In genomic region chr1:216914974-216915373, GRCh38 we compare ENCODE assay signal across 11 cellular contexts.
"Had no signal": no experiment of that assay in that cellular context is flagged by ENCODE, and none has a peak within 500 bp of the region (broad histone marks: within the 10 kb centered on the region; RNA-seq: fewer than 3 reads in every experiment).

No MANE protein-coding gene starts in this region.

- H3K27ac Mint-ChIP-seq: activated CD8-positive, alpha-beta T cell treated with anti-CD3 and anti-CD28 coated beads, Interleukin-2, amount 10 ng/mL, durations not matched to agents 7 days and 5 days; activated naive CD8-positive, alpha-beta T cell treated with anti-CD3 and anti-CD28 coated beads, Interleukin-2, amount 10 ng/mL, durations not matched to agents 7 days and 5 days; naive thymus-derived CD4-positive, alpha-beta T cell had no signal

- H3K79me2 ChIP-seq: hepatocyte had no signal

- H3K4me2 ChIP-seq: hepatocyte had no signal

- ATAC-seq: activated CD8-positive, alpha-beta T cell treated with anti-CD3 and anti-CD28 coated beads, Interleukin-2, amount 10 ng/mL, durations not matched to agents 7 days and 5 days; naive thymus-derived CD4-positive, alpha-beta T cell had no signal

- DNase-seq: activated CD4-positive, alpha-beta T cell treated with anti-CD3 and anti-CD28 coated beads for 48 hours; activated CD8-positive, alpha-beta memory T cell treated with anti-CD3 and anti-CD28 coated beads, Interleukin-2, amount 50 U/mL, for 48 hours; activated CD8-positive, alpha-beta T cell treated with anti-CD3 and anti-CD28 coated beads, Interleukin-2, amount 10 ng/mL, durations not matched to agents 7 days and 5 days; activated naive CD8-positive, alpha-beta T cell treated with anti-CD3 and anti-CD28 coated beads, Interleukin-2, amount 10 ng/mL, durations not matched to agents 7 days and 5 days; effector memory CD4-positive, alpha-beta T cell; kidney glomerular epithelial cell; naive thymus-derived CD4-positive, alpha-beta T cell; small intestine had no signal

- H2AFZ ChIP-seq: hepatocyte had no signal

- H3K36me3 Mint-ChIP-seq: activated naive CD8-positive, alpha-beta T cell treated with anti-CD3 and anti-CD28 coated beads, Interleukin-2, amount 10 ng/mL, durations not matched to agents 7 days and 5 days; naive thymus-derived CD4-positive, alpha-beta T cell had no signal

- H3K4me1 Mint-ChIP-seq: activated naive CD8-positive, alpha-beta T cell treated with anti-CD3 and anti-CD28 coated beads, Interleukin-2, amount 10 ng/mL, durations not matched to agents 7 days and 5 days; central memory CD8-positive, alpha-beta T cell; naive thymus-derived CD4-positive, alpha-beta T cell had no signal

- H3K9me3 Mint-ChIP-seq: activated naive CD8-positive, alpha-beta T cell treated with anti-CD3 and anti-CD28 coated beads, Interleukin-2, amount 10 ng/mL, durations not matched to agents 7 days and 5 days had no signal

- H3K4me3 Mint-ChIP-seq: activated CD8-positive, alpha-beta T cell treated with anti-CD3 and anti-CD28 coated beads, Interleukin-2, amount 10 ng/mL, durations not matched to agents 7 days and 5 days; activated naive CD8-positive, alpha-beta T cell treated with anti-CD3 and anti-CD28 coated beads, Interleukin-2, amount 10 ng/mL, durations not matched to agents 7 days and 5 days; central memory CD8-positive, alpha-beta T cell; naive thymus-derived CD4-positive, alpha-beta T cell had no signal

- H3K27me3 Mint-ChIP-seq: activated naive CD8-positive, alpha-beta T cell treated with anti-CD3 and anti-CD28 coated beads, Interleukin-2, amount 10 ng/mL, durations not matched to agents 7 days and 5 days; central memory CD8-positive, alpha-beta T cell; naive thymus-derived CD4-positive, alpha-beta T cell had no signal

- H3K4me3 ChIP-seq: hepatocyte had no signal

- H3K27ac ChIP-seq: epithelial cell of prostate, hepatocyte had no signal
